Comparison of ENCODE assay signal across 13 cellular contexts in the genomic region with DNA sequence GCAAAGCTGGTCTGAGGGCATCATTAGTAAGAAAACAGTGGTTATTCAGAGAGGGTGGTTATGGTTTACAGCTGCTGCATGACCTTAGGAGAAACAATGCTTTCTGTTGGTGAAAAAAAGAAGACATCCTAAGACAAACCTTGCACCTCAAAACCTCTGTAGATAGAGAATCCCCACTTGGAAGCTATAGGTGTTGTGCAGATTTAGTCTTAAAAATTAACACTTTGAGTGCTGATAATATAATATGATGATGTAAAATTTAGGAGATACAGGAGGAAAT. TPM values are rescaled to one million over a fixed set of nuclear protein-coding genes. Genes with fewer than 3 reads are reported as not detected.
DNase-seq lines count a peak whose midpoint lies in the region; ATAC-seq, FAIRE-seq and TF ChIP-seq lines count a peak whose summit lies in the region.
"Had no signal": no experiment of that assay in that cellular context is flagged by ENCODE, and none has a peak within 500 bp of the region (broad histone marks: within the 10 kb centered on the region; RNA-seq: fewer than 3 reads in every experiment).

No MANE protein-coding gene starts in this region.

- no peak overlapping the region for H3K9ac ChIP-seq in H1 (replicated peaks in 1 of 4; ENCODE audit: extremely low read depth in 1 of 4, low read depth in 3 of 4, low read length in 3 of 4)

- H3K56ac ChIP-seq in H1 (replicated peaks; ENCODE audit: insufficient read length, low read depth, low read length) = no peak overlapping the region

- TF ChIP-seq RAD21 in H1 (IDR thresholded peaks at IDR 0.05 in 1 of 2, conservative IDR thresholded peaks at IDR 0.05 in 1 of 2; ENCODE audit: low read depth in 2 of 2, low read length in 2 of 2) = no peak

- no peak overlapping the region for H2AFZ ChIP-seq in H1 (ENCODE audit: low read length)

- H3K27ac ChIP-seq in H1 (ENCODE audit: low read depth, low read length) = no peak overlapping the region

- H3K18ac ChIP-seq in H1 (ENCODE audit: extremely low read depth, low read length) = no peak overlapping the region

- H4K8ac ChIP-seq in H1 (ENCODE audit: extremely low read depth, insufficient read depth, low read length) = no peak overlapping the region

- no peak overlapping the region for H3K4ac ChIP-seq in H1 (replicated peaks; ENCODE audit: insufficient read length, low read depth, low read length)

- peak overlapping the region; percentile 95 to 98 for H3K4me3 Mint-ChIP-seq in activated T-cell treated with anti-CD3 and anti-CD28 coated beads, Interleukin-2, amount 50 U/mL, for 72 hours
- peak overlapping the region; percentile 91 to 100 for H3K4me3 Mint-ChIP-seq in stimulated activated naive B cell treated with anti-CD40 and anti-IgM and Interleukin-4, amounts not matched to agents 10 μg/mL and 1 μg/mL and 100 μg/mL, for 72 hours

- H3K36me3 ChIP-seq in H1 (ENCODE audit: control insufficient read depth in 2 of 4, insufficient read depth in 4 of 4, low read length in 3 of 4) = peaks cover 2 to 25% (median 17%) of the 10 kb centered on the region in 4 experiments; a peak in 6 of 8 replicates

- no peak for FAIRE-seq in H1 (lab: Jason Lieb, UNC)

- H3K27me3 ChIP-seq in H1 (replicated peaks in 1 of 4; ENCODE audit: control insufficient read depth in 3 of 4, extremely low read depth in 1 of 4, insufficient read depth in 3 of 4, low read length in 3 of 4) = no peaks in the 10 kb centered on the region
- H3K27me3 ChIP-seq: BE2C, stomach had no signal

- no peak overlapping the region for H2BK15ac ChIP-seq in H1 (ENCODE audit: low read length)

- peaks cover 14 to 23% of the 10 kb centered on the region in 2 donors for H3K36me3 Mint-ChIP-seq in activated T-cell treated with anti-CD3 and anti-CD28 coated beads, Interleukin-2, amount 50 U/mL, for 72 hours (ENCODE audit: insufficient read depth in 2 of 2)
- peaks cover 10 to 12% of the 10 kb centered on the region in 2 donors for H3K36me3 Mint-ChIP-seq in stimulated activated naive B cell treated with anti-CD40 and anti-IgM and Interleukin-4, amounts not matched to agents 10 μg/mL and 1 μg/mL and 100 μg/mL, for 72 hours

- TF ChIP-seq CTCF in H1 (IDR thresholded peaks at IDR 0.05; ENCODE audit: control extremely low read depth in 1 of 3, insufficient read depth in 1 of 3, low read depth in 1 of 3, low read length in 3 of 3) (no peak), lower leg skin (IDR thresholded peaks at IDR 0.05) (no peak)

- no peaks in the 10 kb centered on the region for H3K9me3 ChIP-seq in H1 (ENCODE audit: insufficient read depth in 2 of 2, low read depth in 1 of 2, low read length in 1 of 2)
- H3K9me3 ChIP-seq: BE2C, stomach had no signal

- no peak for ATAC-seq in activated T-cell treated with anti-CD3 and anti-CD28 coated beads, Interleukin-2, amount 50 U/mL, for 72 hours (replicated peaks in 1 of 2)
- ATAC-seq in stimulated activated naive B cell treated with anti-CD40 and anti-IgM and Interleukin-4, amounts not matched to agents 10 μg/mL and 1 μg/mL and 100 μg/mL, for 72 hours (replicated peaks) = no peak
- ATAC-seq in left lobe of liver (no peak), left ventricle myocardium superior (no peak)
- ATAC-seq: activated CD4-positive, CD25-positive, alpha-beta regulatory T cell treated with anti-CD3 and anti-CD28 coated beads, Interleukin-2, amount 50 U/mL, for 24 hours had no signal

- CTCF ChIA-PET in H1 (lab: Charles Lee; ENCODE audit: partially characterized antibody) = interaction anchor here (1.4 kb wide), 1 partner anchor 18 kb away, joined by 6 read pairs; no protein-coding TSS in a partner anchor

- no peak overlapping the region for H4K91ac ChIP-seq in H1 (replicated peaks; ENCODE audit: insufficient read length, low read length)

- DNase-seq in activated T-cell treated with anti-CD3 and anti-CD28 coated beads, Interleukin-2, amount 50 U/mL, for 72 hours = no peak
- no peak for DNase-seq in activated T-cell treated with anti-CD3 and anti-CD28 coated beads, Interleukin-2, amount 50 U/mL, for 1 hour
- DNase-seq in OCI-M1 (lab: John Stamatoyannopoulos, UW) = peak; percentile 59
- no peak for DNase-seq in H1 (ENCODE audit: low read depth in 1 of 2, low spot score in 2 of 2)
- DNase-seq in stimulated activated naive B cell treated with anti-CD40 and anti-IgM and Interleukin-4, amounts not matched to agents 10 μg/mL and 1 μg/mL and 100 μg/mL, for 72 hours = no peak
- no peak for DNase-seq in left lobe of liver (ENCODE audit: low spot score)
- DNase-seq in lower leg skin (ENCODE audit: low spot score in 2 of 2) = no peak
- DNase-seq in left ventricle myocardium superior = no peak
- DNase-seq: BE2C, NCI-H1092 treated with DMSO at 0.1 percent for 48 hours, stomach had no signal

- H3K4me3 ChIP-seq in H1 (ENCODE audit: extremely low read depth in 1 of 4, insufficient read depth in 2 of 4, low read depth in 3 of 4, low read length in 4 of 4) = no peak overlapping the region
- no peak overlapping the region for H3K4me3 ChIP-seq in lower leg skin (ENCODE audit: low read depth, poor library complexity, severe bottlenecking)
- H3K4me3 ChIP-seq: lung had no signal

- H2AK5ac ChIP-seq in H1 (ENCODE audit: low read depth, low read length) = no peak overlapping the region

- peaks cover 0 to 8% (median 4%) of the 10 kb centered on the region in 4 experiments; a peak in 3 of 7 replicates for H3K4me1 ChIP-seq in H1 (replicated peaks in 1 of 4; ENCODE audit: control insufficient read depth in 3 of 4, insufficient read depth in 4 of 4, low read length in 3 of 4)

- no peak for TF ChIP-seq POLR2A in H1 (IDR thresholded peaks at IDR 0.05; ENCODE audit: control extremely low read depth in 1 of 2, low read depth in 2 of 2, low read length in 2 of 2)
- TF ChIP-seq POLR2A in lower leg skin (IDR thresholded peaks at IDR 0.05) = no peak

- peaks cover 0 to 3% of the 10 kb centered on the region in 2 experiments for H4K20me1 ChIP-seq in H1 (replicated peaks in 1 of 2; ENCODE audit: control insufficient read depth in 1 of 2, insufficient read depth in 2 of 2, low read length in 2 of 2)

- no peak overlapping the region for H3K14ac ChIP-seq in H1 (ENCODE audit: insufficient read length)

- peak overlapping the region in 1 of 2 experiments; percentile 91; a peak in 1 of 4 replicates for H3K4me2 ChIP-seq in H1 (ENCODE audit: insufficient read depth in 1 of 2, low read depth in 2 of 2, low read length in 2 of 2)

- intact Hi-C loops in lower leg skin (cut with DNase I; ENCODE audit: low total_unique reads) (no loop called here), left ventricle myocardium superior (cut with micrococcal nuclease) (no loop called here)

- TF ChIP-seq EP300 in H1 (IDR thresholded peaks at IDR 0.05; ENCODE audit: borderline replicate concordance in 1 of 2, low read depth in 2 of 2, low read length in 2 of 2) = no peak

- H3K23ac ChIP-seq in H1 (ENCODE audit: insufficient read length) = no peak overlapping the region

- H3K23me2 ChIP-seq in H1 (ENCODE audit: low read depth, low read length) = peaks cover 5% of the 10 kb centered on the region

- no peak overlapping the region for H2BK5ac ChIP-seq in H1 (ENCODE audit: low read depth, low read length)

- no peaks in the 10 kb centered on the region for H3K27me3 Mint-ChIP-seq in activated T-cell treated with anti-CD3 and anti-CD28 coated beads, Interleukin-2, amount 50 U/mL, for 72 hours (ENCODE audit: low read depth)
- H3K27me3 Mint-ChIP-seq in stimulated activated naive B cell treated with anti-CD40 and anti-IgM and Interleukin-4, amounts not matched to agents 10 μg/mL and 1 μg/mL and 100 μg/mL, for 72 hours = no peaks in the 10 kb centered on the region

- no peak overlapping the region for H4K5ac ChIP-seq in H1 (ENCODE audit: insufficient read length, low read depth, low read length)

- H3K9me3 Mint-ChIP-seq in activated T-cell treated with anti-CD3 and anti-CD28 coated beads, Interleukin-2, amount 50 U/mL, for 72 hours = no peaks in the 10 kb centered on the region
- no peaks in the 10 kb centered on the region for H3K9me3 Mint-ChIP-seq in stimulated activated naive B cell treated with anti-CD40 and anti-IgM and Interleukin-4, amounts not matched to agents 10 μg/mL and 1 μg/mL and 100 μg/mL, for 72 hours

- peak overlapping the region; percentile 99 for H3K27ac Mint-ChIP-seq in activated T-cell treated with anti-CD3 and anti-CD28 coated beads, Interleukin-2, amount 50 U/mL, for 72 hours
- peak overlapping the region; percentile 94 for H3K27ac Mint-ChIP-seq in stimulated activated naive B cell treated with anti-CD40 and anti-IgM and Interleukin-4, amounts not matched to agents 10 μg/mL and 1 μg/mL and 100 μg/mL, for 72 hours

- peaks cover 2% of the 10 kb centered on the region; the same call in 1 of the 2 replicates for H3K79me1 ChIP-seq in H1 (ENCODE audit: low read depth, low read length)

- peaks cover 81% of the 10 kb centered on the region for H3K4me1 Mint-ChIP-seq in activated T-cell treated with anti-CD3 and anti-CD28 coated beads, Interleukin-2, amount 50 U/mL, for 72 hours (ENCODE audit: low read depth)
- H3K4me1 Mint-ChIP-seq in stimulated activated naive B cell treated with anti-CD40 and anti-IgM and Interleukin-4, amounts not matched to agents 10 μg/mL and 1 μg/mL and 100 μg/mL, for 72 hours = peaks cover 35 to 69% of the 10 kb centered on the region in 2 donors

- H2BK12ac ChIP-seq in H1 (ENCODE audit: low read depth, low read length) = no peak overlapping the region

- H3K79me2 ChIP-seq in H1 (ENCODE audit: control insufficient read depth in 1 of 2, insufficient read depth in 2 of 2, low read length in 2 of 2) = peaks cover 9 to 60% of the 10 kb centered on the region in 2 experiments

- POLR2A ChIA-PET in H1 (lab: Charles Lee; ENCODE audit: partially characterized antibody) = no interaction called here

- H2BK120ac ChIP-seq in H1 (replicated peaks; ENCODE audit: low read depth, low read length) = peak overlapping the region; percentile 34

- no peak overlapping the region for H2BK20ac ChIP-seq in H1 (ENCODE audit: low read length)

RNA-seq across cellular contexts. Expression of gene PTTG1, which starts 1.4 kb away (rescaled TPM):
- 100 to 1,000 TPM; 112 to 137 TPM for total RNA-seq in activated T-cell treated with anti-CD3 and anti-CD28 coated beads, Interleukin-2, amount 50 U/mL, for 72 hours
- total RNA-seq in H1 (2021; fragmentation: NEBNext Ultra II Directional; extraction: Animal tissue kit (Norgen Biotek cat#: 25700)) = 229 and 240 TPM in 2 replicates
- polyA plus RNA-seq in H1 (2011; rRNA removed) = 332 and 478 TPM in 2 replicates
- polyA plus RNA-seq in H1 (2011; cell fraction: cytosol; rRNA removed) = 461 TPM
- 86.9 TPM for polyA plus RNA-seq in H1 (2011; cell fraction: nucleus; rRNA removed)
- polyA plus RNA-seq in H1 (2012, experiment 1 of 2) = 218 to 276 TPM (median 234 TPM) in 4 replicates
- polyA plus RNA-seq in H1 (2012, experiment 2 of 2) = 278 TPM
- 378 TPM for polyA plus RNA-seq in H1 (2013, experiment 1 of 2)
- 392 TPM for polyA plus RNA-seq in H1 (2013, experiment 2 of 2)
- polyA minus RNA-seq in H1 (2011; rRNA and poly(A)+ RNA removed) = 71.6 and 81.9 TPM in 2 replicates
- 37.3 TPM for polyA minus RNA-seq in H1 (2011; cell fraction: cytosol; rRNA and poly(A)+ RNA removed)
- polyA minus RNA-seq in H1 (2011; cell fraction: nucleus; rRNA and poly(A)+ RNA removed) = 65.7 TPM
- total RNA-seq in left lobe of liver (0.83 TPM), lower leg skin (10 to 100 TPM; 31.5 to 46.3 (median 43.0) TPM), left ventricle myocardium superior (1.4 TPM)

RNA-seq across cellular contexts. Expression of gene SLU7, which starts 1.4 kb away (rescaled TPM):
- 10 to 100 TPM; 50.9 to 55.7 TPM for total RNA-seq in activated T-cell treated with anti-CD3 and anti-CD28 coated beads, Interleukin-2, amount 50 U/mL, for 72 hours
- total RNA-seq in H1 (2021; fragmentation: NEBNext Ultra II Directional; extraction: Animal tissue kit (Norgen Biotek cat#: 25700)) = 34.1 and 36.8 TPM in 2 replicates
- 4.4 and 6.0 TPM in 2 replicates for polyA plus RNA-seq in H1 (2011; rRNA removed)
- polyA plus RNA-seq in H1 (2011; cell fraction: cytosol; rRNA removed) = 19.4 TPM
- polyA plus RNA-seq in H1 (2011; cell fraction: nucleus; rRNA removed) = 4.6 TPM
- 29.2 to 58.2 TPM (median 36.2 TPM) in 4 replicates for polyA plus RNA-seq in H1 (2012, experiment 1 of 2)
- 1.1 TPM for polyA plus RNA-seq in H1 (2012, experiment 2 of 2)
- 29.6 TPM for polyA plus RNA-seq in H1 (2013, experiment 1 of 2)
- 29.1 TPM for polyA plus RNA-seq in H1 (2013, experiment 2 of 2)
- polyA minus RNA-seq in H1 (2011; rRNA and poly(A)+ RNA removed) = 11.5 and 17.1 TPM in 2 replicates
- 4.2 TPM for polyA minus RNA-seq in H1 (2011; cell fraction: cytosol; rRNA and poly(A)+ RNA removed)
- 18.9 TPM for polyA minus RNA-seq in H1 (2011; cell fraction: nucleus; rRNA and poly(A)+ RNA removed)
- 20.1 TPM for total RNA-seq in left lobe of liver
- total RNA-seq in lower leg skin = 100 to 1,000 TPM in 1 of 4 donors, 10 to 100 TPM in 3; 65.6 to 125 (median 87.5) TPM
- 46.5 TPM for total RNA-seq in left ventricle myocardium superior

RNA-seq across cellular contexts. Expression of gene FAM200C, which starts 20.4 kb away (rescaled TPM):
- under 1 TPM; 0.46 to 0.89 TPM for total RNA-seq in activated T-cell treated with anti-CD3 and anti-CD28 coated beads, Interleukin-2, amount 50 U/mL, for 72 hours
- 6.2 and 7.3 TPM in 2 replicates for total RNA-seq in H1 (2021; fragmentation: NEBNext Ultra II Directional; extraction: Animal tissue kit (Norgen Biotek cat#: 25700))
- polyA plus RNA-seq in H1 (2011; rRNA removed) = 1.6 and 2.6 TPM in 2 replicates
- 3.2 TPM for polyA plus RNA-seq in H1 (2011; cell fraction: cytosol; rRNA removed)
- polyA plus RNA-seq in H1 (2011; cell fraction: nucleus; rRNA removed) = 1.3 TPM
- polyA plus RNA-seq in H1 (2012, experiment 1 of 2) = 3.3 to 5.1 TPM (median 3.9 TPM) in 4 replicates
- polyA plus RNA-seq in H1 (2012, experiment 2 of 2) = 0.35 TPM
- 3.6 TPM for polyA plus RNA-seq in H1 (2013, experiment 1 of 2)
- 3.3 TPM for polyA plus RNA-seq in H1 (2013, experiment 2 of 2)
- 5.4 and 7.5 TPM in 2 replicates for polyA minus RNA-seq in H1 (2011; rRNA and poly(A)+ RNA removed)
- polyA minus RNA-seq in H1 (2011; cell fraction: cytosol; rRNA and poly(A)+ RNA removed) = 3.0 TPM
- 7.2 TPM for polyA minus RNA-seq in H1 (2011; cell fraction: nucleus; rRNA and poly(A)+ RNA removed)
- total RNA-seq in left lobe of liver (1.2 TPM), lower leg skin (1 to 10 TPM; 1.3 to 3.2 (median 2.3) TPM), left ventricle myocardium superior (4.3 TPM)

RNA-seq across cellular contexts. Expression of gene C1QTNF2, which starts 49.8 kb away (rescaled TPM):
- not detected for total RNA-seq in activated T-cell treated with anti-CD3 and anti-CD28 coated beads, Interleukin-2, amount 50 U/mL, for 72 hours
- total RNA-seq in H1 (2021; fragmentation: NEBNext Ultra II Directional; extraction: Animal tissue kit (Norgen Biotek cat#: 25700)) = 1.0 and 1.3 TPM in 2 replicates
- 1.4 and 2.0 TPM in 2 replicates for polyA plus RNA-seq in H1 (2011; rRNA removed)
- polyA plus RNA-seq in H1 (2011; cell fraction: cytosol; rRNA removed) = 1.2 TPM
- 1.0 TPM for polyA plus RNA-seq in H1 (2011; cell fraction: nucleus; rRNA removed)
- 1.0 to 1.1 TPM (median 1.1 TPM) in 4 replicates for polyA plus RNA-seq in H1 (2012, experiment 1 of 2)
- polyA plus RNA-seq in H1 (2012, experiment 2 of 2) = 1.1 TPM
- 1.1 TPM for polyA plus RNA-seq in H1 (2013, experiment 1 of 2)
- polyA plus RNA-seq in H1 (2013, experiment 2 of 2) = 1.1 TPM
- 0.85 and 0.88 TPM in 2 replicates for polyA minus RNA-seq in H1 (2011; rRNA and poly(A)+ RNA removed)
- polyA minus RNA-seq in H1 (2011; cell fraction: cytosol; rRNA and poly(A)+ RNA removed) = not detected
- polyA minus RNA-seq in H1 (2011; cell fraction: nucleus; rRNA and poly(A)+ RNA removed) = 1.1 TPM
- total RNA-seq in left lobe of liver (not detected), lower leg skin (under 1 TPM in 2 of 4 donors, not detected in 2; 0.59 to 0.65 TPM), left ventricle myocardium superior (1.3 TPM)

Comparison
In these comparisons a context has a peak if more than half of its experiments do, and no peak if none do; other contexts are left out.
1. RNA of gene PTTG1, which starts 1.4 kb away (total RNA-seq): 229 to 240 TPM in H1, 112 to 137 TPM in activated T-cell treated with anti-CD3 and anti-CD28 coated beads, Interleukin-2, amount 50 U/mL, for 72 hours and 31.5 to 46.3 TPM in lower leg skin; 1.4 TPM in left ventricle myocardium superior (single experiment) and 0.83 TPM in left lobe of liver (single experiment); every median in the first group is over 10 times any median in the second.